In genomic region chr14:88252536-88252935, GRCh38 we compare ENCODE assay signal across 23 cellular contexts.
"Had no signal": no experiment of that assay in that cellular context is flagged by ENCODE, and none has a peak within 500 bp of the region (broad histone marks: within the 10 kb centered on the region; RNA-seq: fewer than 3 reads in every experiment).

No MANE protein-coding gene starts in this region.

- H3K4me1 ChIP-seq: colonic mucosa, gastrocnemius medialis, uterus had no signal

- H3K4me2 ChIP-seq: hepatocyte had no signal

- H3K27me3 ChIP-seq: colonic mucosa, gastrocnemius medialis, hepatocyte, uterus had no signal

- H3K9me3 Mint-ChIP-seq: activated CD4-positive, alpha-beta memory T cell treated with anti-CD3 and anti-CD28 coated beads for 36 hours; activated CD4-positive, alpha-beta T cell treated with anti-CD3 and anti-CD28 coated beads, Interleukin-2, amount 10 ng/mL, durations not matched to agents 24 days and 14 days; activated naive CD4-positive, alpha-beta T cell treated with anti-CD3 and anti-CD28 coated beads, Interleukin-2, amount 50 U/mL, for 24 hours; activated T-cell treated with anti-CD3 and anti-CD28 coated beads, Interleukin-2, amount 50 U/mL, for 24 hours; mesothelial cell of epicardium had no signal

- H3K4me3 ChIP-seq: colonic mucosa, gastrocnemius medialis, hepatocyte, thoracic aorta, uterus had no signal

- H3K27ac ChIP-seq: colonic mucosa, gastrocnemius medialis, hepatocyte, thoracic aorta, uterus, VCaP had no signal

- H3K27ac Mint-ChIP-seq: activated CD4-positive, alpha-beta memory T cell treated with anti-CD3 and anti-CD28 coated beads for 36 hours; activated CD4-positive, alpha-beta T cell treated with anti-CD3 and anti-CD28 coated beads, Interleukin-2, amount 10 ng/mL, durations not matched to agents 24 days and 14 days; activated naive CD4-positive, alpha-beta T cell treated with anti-CD3 and anti-CD28 coated beads, Interleukin-2, amount 50 U/mL, for 24 hours; activated T-cell treated with anti-CD3 and anti-CD28 coated beads, Interleukin-2, amount 50 U/mL, for 24 hours; mesothelial cell of epicardium; naive thymus-derived CD4-positive, alpha-beta T cell had no signal

- H2AFZ ChIP-seq: hepatocyte had no signal

- H3K79me2 ChIP-seq: hepatocyte had no signal

- H3K4me1 Mint-ChIP-seq: activated CD4-positive, alpha-beta T cell treated with anti-CD3 and anti-CD28 coated beads, Interleukin-2, amount 10 ng/mL, durations not matched to agents 24 days and 14 days; activated naive CD4-positive, alpha-beta T cell treated with anti-CD3 and anti-CD28 coated beads, Interleukin-2, amount 50 U/mL, for 24 hours; mesothelial cell of epicardium; naive thymus-derived CD4-positive, alpha-beta T cell had no signal

- H3K36me3 Mint-ChIP-seq: activated CD4-positive, alpha-beta memory T cell treated with anti-CD3 and anti-CD28 coated beads for 36 hours; activated naive CD4-positive, alpha-beta T cell treated with anti-CD3 and anti-CD28 coated beads, Interleukin-2, amount 50 U/mL, for 24 hours; mesothelial cell of epicardium; naive thymus-derived CD4-positive, alpha-beta T cell had no signal

- H3K9me3 ChIP-seq: colonic mucosa, gastrocnemius medialis, thoracic aorta, uterus had no signal

- H3K36me3 ChIP-seq: colonic mucosa, gastrocnemius medialis, thoracic aorta, uterus had no signal

- DNase-seq: activated CD4-positive, alpha-beta memory T cell treated with anti-CD3 and anti-CD28 coated beads for 36 hours; activated CD4-positive, alpha-beta T cell treated with anti-CD3 and anti-CD28 coated beads, Interleukin-2, amount 10 ng/mL, durations not matched to agents 24 days and 14 days; activated CD8-positive, alpha-beta memory T cell treated with anti-CD3 and anti-CD28 coated beads, Interleukin-2, amount 50 U/mL, for 48 hours; activated T-cell treated with anti-CD3 and anti-CD28 coated beads, Interleukin-2, amount 50 U/mL, for 24 hours; cerebellar nuclear complex; colonic mucosa; effector CD8-positive, alpha-beta T cell; gastrocnemius medialis; islet precursor cell; left cardiac atrium; left ventricle myocardium superior; naive thymus-derived CD4-positive, alpha-beta T cell; right cardiac atrium; stimulated activated CD4-positive, alpha-beta T cell treated with anti-CD3 and anti-CD28 coated beads, Interleukin-2, amount 100 ng/mL, for 48 hours; stimulated activated naive CD8-positive, alpha-beta T cell treated with anti-CD3 and anti-CD28 coated beads, Interleukin-15, Interleukin-2, amounts not matched to agents 100 U/mL and 50 U/mL, for 24 hours; trophoblast cell; uterus had no signal

- ATAC-seq: activated CD4-positive, CD25-positive, alpha-beta regulatory T cell treated with anti-CD3 and anti-CD28 coated beads, Interleukin-2, amount 50 U/mL, for 24 hours; gastrocnemius medialis; left cardiac atrium; left ventricle myocardium superior; naive thymus-derived CD4-positive, alpha-beta T cell; right cardiac atrium; stimulated activated naive CD8-positive, alpha-beta T cell treated with anti-CD3 and anti-CD28 coated beads, Interleukin-15, Interleukin-2, amounts not matched to agents 100 U/mL and 50 U/mL, for 24 hours had no signal

- H3K4me3 Mint-ChIP-seq: activated CD4-positive, alpha-beta memory T cell treated with anti-CD3 and anti-CD28 coated beads for 36 hours; activated CD4-positive, alpha-beta T cell treated with anti-CD3 and anti-CD28 coated beads, Interleukin-2, amount 10 ng/mL, durations not matched to agents 24 days and 14 days; activated naive CD4-positive, alpha-beta T cell treated with anti-CD3 and anti-CD28 coated beads, Interleukin-2, amount 50 U/mL, for 24 hours; activated T-cell treated with anti-CD3 and anti-CD28 coated beads, Interleukin-2, amount 50 U/mL, for 24 hours; mesothelial cell of epicardium; naive thymus-derived CD4-positive, alpha-beta T cell had no signal
